8 cellular contexts compared by ENCODE assay signal in the genomic region with DNA sequence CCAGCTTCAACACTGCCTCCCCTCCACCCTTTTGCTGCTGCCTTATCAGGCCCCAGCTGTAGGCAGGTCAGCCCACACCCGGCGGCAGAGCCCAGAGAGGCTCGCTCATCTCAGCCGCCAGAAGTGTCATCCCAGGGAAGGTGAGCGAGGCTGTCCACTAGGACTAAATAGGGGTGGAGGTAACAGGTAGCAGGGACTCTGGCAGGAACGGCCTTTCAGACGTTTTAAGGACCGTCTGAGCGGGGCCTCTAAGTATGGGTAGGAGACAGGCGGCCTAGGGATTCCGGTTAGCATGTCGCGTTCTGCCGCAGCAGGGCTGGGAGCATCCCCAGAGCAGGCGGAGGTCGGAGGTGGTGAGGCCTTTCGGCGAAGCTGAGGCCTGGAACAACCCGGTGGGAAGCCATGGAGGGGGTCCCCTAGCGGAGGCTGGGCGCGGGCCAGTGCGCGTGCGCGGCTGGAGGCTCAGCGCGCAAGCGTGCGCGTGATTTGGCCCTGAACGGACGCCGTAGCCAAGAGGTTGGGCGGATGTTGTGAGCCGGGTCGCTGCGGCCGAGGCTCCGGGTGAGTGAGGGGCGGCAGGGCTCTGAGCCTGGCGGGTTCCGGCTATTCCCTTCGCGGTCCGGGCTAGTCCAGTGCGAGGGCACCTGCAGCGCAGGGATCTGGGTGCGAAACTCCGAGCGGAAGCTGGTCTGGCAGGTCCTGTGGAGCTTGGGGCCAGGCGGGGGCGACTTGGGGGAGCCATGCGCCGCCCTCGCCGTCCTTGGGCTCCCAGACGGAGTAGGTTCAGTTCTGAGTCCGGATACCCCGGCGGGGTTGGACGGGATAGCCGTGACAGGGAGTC. TPM values are rescaled to one million over a fixed set of nuclear protein-coding genes. Genes with fewer than 3 reads are reported as not detected.
DNase-seq lines count a peak whose midpoint lies in the region; ATAC-seq and TF ChIP-seq lines count a peak whose summit lies in the region.

Gene MST1, minus strand, starts transcription at position 429 of the 841 bp plus-strand sequence. CDS start 783 bp downstream, outside the sequence.
Gene RNF123, plus strand, starts transcription at position 512 of the 841 bp plus-strand sequence. CDS start 1,609 bp downstream, outside the sequence.

- peaks cover 4% of the 10 kb centered on the region for H3K27me3 Mint-ChIP-seq in activated naive CD4-positive, alpha-beta T cell treated with anti-CD3 and anti-CD28 coated beads for 36 hours (ENCODE audit: low read depth)
- H3K27me3 Mint-ChIP-seq in glutamatergic neuron (ENCODE audit: unreplicated experiment), result peaks cover 14% of the 10 kb centered on the region
- no peaks in the 10 kb centered on the region for H3K27me3 Mint-ChIP-seq in type B pancreatic cell

- TF ChIP-seq CTCF in DOHH2 (IDR thresholded peaks at IDR 0.05; ENCODE audit: low read depth, low read length, poor library complexity, severe bottlenecking) (peak; percentile 46), glutamatergic neuron (IDR thresholded peaks at IDR 0.05; ENCODE audit: partially characterized antibody, unreplicated experiment) (peak; percentile 26), type B pancreatic cell (conservative IDR thresholded peaks at IDR 0.05) (peak; percentile 60)

- no peaks in the 10 kb centered on the region for H3K9me3 Mint-ChIP-seq in activated naive CD4-positive, alpha-beta T cell treated with anti-CD3 and anti-CD28 coated beads for 36 hours
- H3K9me3 Mint-ChIP-seq in glutamatergic neuron (ENCODE audit: unreplicated experiment), result peaks cover 3% of the 10 kb centered on the region
- no peaks in the 10 kb centered on the region for H3K9me3 Mint-ChIP-seq in type B pancreatic cell

- no peaks in the 10 kb centered on the region for H3K9me3 ChIP-seq in DOHH2 (ENCODE audit: control insufficient read depth, insufficient read depth, low read length)
- no peaks in the 10 kb centered on the region for H3K9me3 ChIP-seq in NT2/D1 (ENCODE audit: insufficient read depth, low read length)

- H3K4me2 ChIP-seq in DOHH2 (ENCODE audit: low read length), result peak within 1 kb of the TSS; percentile 88

- peak within 1 kb of the TSS; percentile 97 for H3K4me3 Mint-ChIP-seq in activated naive CD4-positive, alpha-beta T cell treated with anti-CD3 and anti-CD28 coated beads for 36 hours
- H3K4me3 Mint-ChIP-seq in glutamatergic neuron (ENCODE audit: unreplicated experiment), result peak within 1 kb of the TSS; percentile 100
- peak within 1 kb of the TSS; percentile 96 for H3K4me3 Mint-ChIP-seq in type B pancreatic cell

- CTCF ChIA-PET in activated naive CD4-positive, alpha-beta T cell treated with anti-CD3 and anti-CD28 coated beads for 36 hours (lab: Charles Lee), result no interaction called here

- H3K4me3 ChIP-seq in DOHH2 (ENCODE audit: low read length) (peak within 1 kb of the TSS; percentile 95), H7 (ENCODE audit: insufficient read depth, low read depth, low read length) (peak within 1 kb of the TSS; percentile 88), NT2/D1 (ENCODE audit: insufficient read length, low read depth) (peak within 1 kb of the TSS; percentile 95)

- peak within 1 kb of the TSS; percentile 83 for H3K27ac Mint-ChIP-seq in activated naive CD4-positive, alpha-beta T cell treated with anti-CD3 and anti-CD28 coated beads for 36 hours
- H3K27ac Mint-ChIP-seq in glutamatergic neuron (ENCODE audit: unreplicated experiment), result peak within 1 kb of the TSS; percentile 94
- peak within 1 kb of the TSS; percentile 93 for H3K27ac Mint-ChIP-seq in type B pancreatic cell

- H3F3A ChIP-seq in DOHH2 (ENCODE audit: control insufficient read depth, insufficient read depth), result no peaks in the 10 kb centered on the region

- no peak for ATAC-seq in HG03139 (IDR thresholded peaks at IDR 0.05; ENCODE audit: unreplicated experiment)

- H3K27me3 ChIP-seq in DOHH2 (ENCODE audit: control insufficient read depth, low read length) (no peaks in the 10 kb centered on the region), H7 (ENCODE audit: control insufficient read depth, insufficient read depth, low read length) (no peaks in the 10 kb centered on the region; the same call in 1 of the 2 replicates), NT2/D1 (ENCODE audit: insufficient read depth, insufficient read length) (no peaks in the 10 kb centered on the region)

- no peaks in the 10 kb centered on the region for H3K9me2 ChIP-seq in DOHH2 (replicated peaks; ENCODE audit: control insufficient read depth, low read length)

- H3K79me2 ChIP-seq in DOHH2 (ENCODE audit: control insufficient read depth, low read length), result peaks cover 26% of the 10 kb centered on the region

- DNase-seq in H7 (peak; percentile 98), NT2/D1 (ENCODE audit: low read depth, low spot score) (peak; percentile 95), glutamatergic neuron (peak; percentile 98), pons (ENCODE audit: low spot score) (peak; percentile 81), type B pancreatic cell (ENCODE audit: extremely low spot score, unreplicated experiment) (peak; percentile 95)
- peak; percentile 93 for DNase-seq in activated naive CD4-positive, alpha-beta T cell treated with anti-CD3 and anti-CD28 coated beads for 36 hours

- no peaks in the 10 kb centered on the region for H4K20me1 ChIP-seq in DOHH2 (ENCODE audit: control insufficient read depth, insufficient read depth, low read depth, low read length)

- peak within 1 kb of the TSS; percentile 34; the same call in 1 of the 2 replicates for H3K27ac ChIP-seq in DOHH2 (ENCODE audit: low read depth, low read length)

- H3K4me1 Mint-ChIP-seq in activated naive CD4-positive, alpha-beta T cell treated with anti-CD3 and anti-CD28 coated beads for 36 hours (ENCODE audit: low read depth), result peaks cover 33% of the 10 kb centered on the region
- H3K4me1 Mint-ChIP-seq in glutamatergic neuron (ENCODE audit: low read depth, unreplicated experiment), result peaks cover 10% of the 10 kb centered on the region
- H3K4me1 Mint-ChIP-seq in type B pancreatic cell (ENCODE audit: unreplicated experiment), result peaks cover 11% of the 10 kb centered on the region

- intact Hi-C loops in activated naive CD4-positive, alpha-beta T cell treated with anti-CD3 and anti-CD28 coated beads for 36 hours (cut with micrococcal nuclease), result loop anchor here (1.0 to 5.0 kb wide), 2 partner anchors 15 to 33 kb away; partner anchors contain the start of genes APEH and GMPPB

- H3K36me3 ChIP-seq in DOHH2 (ENCODE audit: control insufficient read depth, low read length) (0 out of 2 replicates have a peak, but pooled peaks cover 4% of the 10 kb centered on the region), H7 (replicated peaks; ENCODE audit: control insufficient read depth, insufficient read depth, low read length) (no peaks in the 10 kb centered on the region; the same call in 1 of the 2 replicates), NT2/D1 (ENCODE audit: insufficient read depth, insufficient read length, low read length) (peaks cover 13% of the 10 kb centered on the region)

- H3K9ac ChIP-seq in NT2/D1 (ENCODE audit: insufficient read length, low read depth), result peak within 1 kb of the TSS; percentile 97

- H3K4me1 ChIP-seq in DOHH2 (ENCODE audit: control insufficient read depth, low read length), result peaks cover 17% of the 10 kb centered on the region
- no peaks in the 10 kb centered on the region for H3K4me1 ChIP-seq in NT2/D1 (ENCODE audit: insufficient read depth, insufficient read length)

- no peaks in the 10 kb centered on the region for H3K36me3 Mint-ChIP-seq in activated naive CD4-positive, alpha-beta T cell treated with anti-CD3 and anti-CD28 coated beads for 36 hours (ENCODE audit: low read depth)
- H3K36me3 Mint-ChIP-seq in glutamatergic neuron (ENCODE audit: unreplicated experiment) (no peaks in the 10 kb centered on the region), type B pancreatic cell (no peaks in the 10 kb centered on the region)

RNA-seq across cellular contexts. Expression of gene MST1, which starts in this region (rescaled TPM):
- 10.8 and 11.0 TPM in 2 replicates for total RNA-seq in H7 (2014; rRNA removed; shearing (Covaris generic))
- total RNA-seq in activated naive CD4-positive, alpha-beta T cell treated with anti-CD3 and anti-CD28 coated beads for 36 hours, result 10 to 100 TPM; 10.7 to 13.1 TPM
- 23.4 TPM for total RNA-seq in glutamatergic neuron (ENCODE audit: unreplicated experiment)
- total RNA-seq in type B pancreatic cell (ENCODE audit: low replicate concordance), result 25.7 and 50.7 TPM in 2 replicates

RNA-seq across cellular contexts. Expression of gene RNF123, which starts in this region (rescaled TPM):
- 22.1 and 31.2 TPM in 2 replicates for total RNA-seq in H7 (2014; rRNA removed; shearing (Covaris generic))
- total RNA-seq in activated naive CD4-positive, alpha-beta T cell treated with anti-CD3 and anti-CD28 coated beads for 36 hours, result 10 to 100 TPM; 20.3 to 21.5 TPM
- 56.6 TPM for total RNA-seq in glutamatergic neuron (ENCODE audit: unreplicated experiment)
- total RNA-seq in type B pancreatic cell (ENCODE audit: low replicate concordance), result 47.2 and 49.9 TPM in 2 replicates
